ENCODE assay signal across 8 cellular contexts in genomic region chr15:38563723-38564519, GRCh38. TPM values are rescaled to one million over a fixed set of nuclear protein-coding genes. Genes with fewer than 3 reads are reported as not detected.
DNase-seq lines count a peak whose midpoint lies in the region; ATAC-seq and TF ChIP-seq lines count a peak whose summit lies in the region.

No MANE protein-coding gene starts in this region.

- H3K23ac ChIP-seq in neuronal stem cell (ENCODE audit: low read depth, low read length, poor library complexity), result peak overlapping the region; percentile 80

- H3K9ac ChIP-seq in neuronal stem cell (ENCODE audit: low read depth, low read length, poor library complexity), result peak overlapping the region; percentile 92

- H2BK120ac ChIP-seq in neuronal stem cell (ENCODE audit: low read depth, low read length), result peak overlapping the region; percentile 94

- no peak overlapping the region for H2BK12ac ChIP-seq in neuronal stem cell (ENCODE audit: low read length)

- ATAC-seq in GM18907 (IDR thresholded peaks at IDR 0.05; ENCODE audit: unreplicated experiment) (peak; percentile 70), HG03159 (IDR thresholded peaks at IDR 0.05; ENCODE audit: unreplicated experiment) (peak; percentile 60), foreskin keratinocyte (peak; percentile 80)
- peak; percentile 67 for ATAC-seq in activated T-helper 17 cell treated with anti-CD3 and anti-CD28 coated beads, Interleukin-2, amount 50 U/mL, for 72 hours (replicated peaks)

- H3K9me3 ChIP-seq in neuronal stem cell (replicated peaks in 1 of 2; ENCODE audit: control insufficient read depth in 2 of 2, insufficient read depth in 1 of 2, low read depth in 1 of 2, low read length in 2 of 2), result no peaks in the 10 kb centered on the region

- peak; percentile 64 for TF ChIP-seq CTCF in AG10803 (conservative IDR thresholded peaks at IDR 0.05; ENCODE audit: low read length)
- TF ChIP-seq CTCF in foreskin keratinocyte (conservative IDR thresholded peaks at IDR 0.05), result peak; percentile 80

- no peaks in the 10 kb centered on the region for H3K27me3 Mint-ChIP-seq in activated T-helper 17 cell treated with anti-CD3 and anti-CD28 coated beads, Interleukin-2, amount 50 U/mL, for 72 hours

- H3K4me1 ChIP-seq in foreskin keratinocyte (no peaks in the 10 kb centered on the region), neuronal stem cell (ENCODE audit: control insufficient read depth in 2 of 2, insufficient read depth in 1 of 2, low read depth in 1 of 2, low read length in 2 of 2) (peaks cover 3% of the 10 kb centered on the region in 2 donors)

- peaks cover 87% of the 10 kb centered on the region for H3K27me3 ChIP-seq in foreskin keratinocyte
- peaks cover 5 to 61% (median 20%) of the 10 kb centered on the region in 3 experiments for H3K27me3 ChIP-seq in neuronal stem cell (ENCODE audit: control insufficient read depth in 3 of 3, insufficient read depth in 3 of 3, low read depth in 1 of 3, low read length in 3 of 3)

- peaks cover 14% of the 10 kb centered on the region for H3K4me1 Mint-ChIP-seq in activated T-helper 17 cell treated with anti-CD3 and anti-CD28 coated beads, Interleukin-2, amount 50 U/mL, for 72 hours

- no peak overlapping the region for H2AK5ac ChIP-seq in neuronal stem cell (ENCODE audit: low read depth, low read length)

- no peaks in the 10 kb centered on the region for H3K9me3 Mint-ChIP-seq in activated T-helper 17 cell treated with anti-CD3 and anti-CD28 coated beads, Interleukin-2, amount 50 U/mL, for 72 hours

- H2BK15ac ChIP-seq in neuronal stem cell (ENCODE audit: low read length), result no peak overlapping the region

- peak overlapping the region; percentile 94 for H3K4me2 ChIP-seq in neuronal stem cell (ENCODE audit: insufficient read depth, low read length, poor library complexity, severe bottlenecking)

- H3K79me1 ChIP-seq in neuronal stem cell (ENCODE audit: low read depth, low read length), result no peaks in the 10 kb centered on the region

- no peak overlapping the region for H4K91ac ChIP-seq in neuronal stem cell (ENCODE audit: low read depth, low read length, poor library complexity)

- H2AFZ ChIP-seq in neuronal stem cell (ENCODE audit: low read length), result peak overlapping the region; percentile 99

- peak overlapping the region; percentile 98 for H3K27ac Mint-ChIP-seq in activated T-helper 17 cell treated with anti-CD3 and anti-CD28 coated beads, Interleukin-2, amount 50 U/mL, for 72 hours

- H4K8ac ChIP-seq in neuronal stem cell (ENCODE audit: low read depth, low read length), result no peak overlapping the region

- DNase-seq in AG10803 (ENCODE audit: low read depth), result peak; percentile 40
- DNase-seq in OCI-M1 (lab: John Stamatoyannopoulos, UW), result peak; percentile 31
- peak in 1 of 2 donors; percentile 38 for DNase-seq in foreskin keratinocyte
- DNase-seq in neuronal stem cell (ENCODE audit: low spot score), result peak; percentile 57
- peak; percentile 60 for DNase-seq in superior temporal gyrus (ENCODE audit: extremely low spot score)

- no peak overlapping the region for H3K4ac ChIP-seq in neuronal stem cell (ENCODE audit: low read length)

- peak overlapping the region; percentile 84 for H3K4me3 Mint-ChIP-seq in activated T-helper 17 cell treated with anti-CD3 and anti-CD28 coated beads, Interleukin-2, amount 50 U/mL, for 72 hours

- no CpG with 5 or more reads among the region's 59 CpGs for WGBS in neuronal stem cell (ENCODE audit: extremely low coverage in 2 of 2, insufficient read length in 2 of 2, insufficient replicate concordance in 1 of 2), 2 donors

- no peak overlapping the region for H2BK5ac ChIP-seq in neuronal stem cell (ENCODE audit: low read length)

- peaks cover 52% of the 10 kb centered on the region for H3K36me3 Mint-ChIP-seq in activated T-helper 17 cell treated with anti-CD3 and anti-CD28 coated beads, Interleukin-2, amount 50 U/mL, for 72 hours (ENCODE audit: low read depth)

- peak overlapping the region; percentile 92 for H3K18ac ChIP-seq in neuronal stem cell (ENCODE audit: low read length)

- no peak overlapping the region for H3K27ac ChIP-seq in foreskin keratinocyte
- H3K27ac ChIP-seq in neuronal stem cell (replicated peaks; ENCODE audit: low read length), result no peak overlapping the region

- H3K4me3 ChIP-seq in AG10803 (ENCODE audit: low read length), result peak overlapping the region; percentile 55
- peak overlapping the region; percentile 53 to 83 for H3K4me3 ChIP-seq in neuronal stem cell (ENCODE audit: low read length in 2 of 2)

- H3K36me3 ChIP-seq in neuronal stem cell (replicated peaks in 1 of 2; ENCODE audit: control insufficient read depth in 2 of 2, insufficient read depth in 2 of 2, low read length in 2 of 2), result no peaks in the 10 kb centered on the region

- H3K14ac ChIP-seq in neuronal stem cell (ENCODE audit: low read length), result peak overlapping the region; percentile 87

RNA-seq across cellular contexts. Expression of gene RASGRP1, which starts 0.7 kb away (rescaled TPM):
- 100 to 1,000 TPM; 118 to 164 TPM for total RNA-seq in activated T-helper 17 cell treated with anti-CD3 and anti-CD28 coated beads, Interleukin-2, amount 50 U/mL, for 72 hours
- not detected in 2 replicates for total RNA-seq in foreskin keratinocyte
- polyA plus RNA-seq in foreskin keratinocyte, result not detected in 2 replicates
- polyA plus RNA-seq in neuronal stem cell (2013, experiment 1 of 2), result 4.9 TPM
- polyA plus RNA-seq in neuronal stem cell (2013, experiment 2 of 2), result 5.0 TPM

Comparison
In these comparisons a context has a peak if more than half of its experiments do, and no peak if none do; other contexts are left out.
1. RNA of gene RASGRP1, which starts 0.7 kb away (total RNA-seq): 118 to 164 TPM in activated T-helper 17 cell treated with anti-CD3 and anti-CD28 coated beads, Interleukin-2, amount 50 U/mL, for 72 hours; not detected in foreskin keratinocyte; every median in the first group is over 100 times any median in the second.
2. Peak in every context shown above with its lines, with median percentiles within 50 percentile points of each other: ATAC-seq.